ENCODE assay signal across 1 cellular context in genomic region chr12:12214635-12215131, GRCh38.
TF ChIP-seq lines count a peak whose summit lies in the region.

No MANE protein-coding gene starts in this region.

TF ChIP-seq in H1, 55 proteins besides CTCF, POLR2A, EP300 and RAD21 (continued from another document):
- TF ChIP-seq CREB1 (IDR thresholded peaks at IDR 0.05) (no peak), RNF2 (IDR thresholded peaks at IDR 0.05; ENCODE audit: borderline replicate concordance, low read depth, low read length, missing control alignments, poor library complexity, severe bottlenecking) (no peak), POLR2AphosphoS5 (IDR thresholded peaks at IDR 0.05; ENCODE audit: low read depth, low read length) (no peak)
TF ChIP-seq in H1: peak in this region for 0.
